In genomic region chr4:10336471-10336870, GRCh38 we compare ENCODE assay signal across 19 cellular contexts.
DNase-seq lines count a peak whose midpoint lies in the region; ATAC-seq, FAIRE-seq and TF ChIP-seq lines count a peak whose summit lies in the region.
"Had no signal": no experiment of that assay in that cellular context is flagged by ENCODE, and none has a peak within 500 bp of the region (broad histone marks: within the 10 kb centered on the region; RNA-seq: fewer than 3 reads in every experiment).

No MANE protein-coding gene starts in this region.

- H4K5ac ChIP-seq in H1 (ENCODE audit: insufficient read length, low read depth, low read length): no peak overlapping the region

- no peak overlapping the region for H3K23ac ChIP-seq in H1 (ENCODE audit: insufficient read length)

- no peak overlapping the region for H4K91ac ChIP-seq in H1 (replicated peaks; ENCODE audit: insufficient read length, low read length)

- no peak overlapping the region for H4K8ac ChIP-seq in H1 (ENCODE audit: extremely low read depth, insufficient read depth, low read length)

- H2BK20ac ChIP-seq in H1 (ENCODE audit: low read length): no peak overlapping the region

- H3K4me2 ChIP-seq in H1 (ENCODE audit: insufficient read depth in 1 of 2, low read depth in 2 of 2, low read length in 2 of 2): no peak overlapping the region
- H3K4me2 ChIP-seq: KMS-11 had no signal

- no peaks in the 10 kb centered on the region for H3K79me1 ChIP-seq in H1 (ENCODE audit: low read depth, low read length)

- H3K27me3 ChIP-seq in H1 (replicated peaks in 1 of 4; ENCODE audit: control insufficient read depth in 3 of 4, extremely low read depth in 1 of 4, insufficient read depth in 3 of 4, low read length in 3 of 4) (no peaks in the 10 kb centered on the region), upper lobe of left lung (no peaks in the 10 kb centered on the region)
- H3K27me3 ChIP-seq: right lobe of liver had no signal

- no peak overlapping the region for H3K4me3 ChIP-seq in H1 (ENCODE audit: extremely low read depth in 1 of 4, insufficient read depth in 2 of 4, low read depth in 3 of 4, low read length in 4 of 4)
- H3K4me3 ChIP-seq in upper lobe of left lung: no peak overlapping the region
- H3K4me3 ChIP-seq: esophagus squamous epithelium, right lobe of liver had no signal

- no peak for TF ChIP-seq RAD21 in H1 (IDR thresholded peaks at IDR 0.05 in 1 of 2, conservative IDR thresholded peaks at IDR 0.05 in 1 of 2; ENCODE audit: low read depth in 2 of 2, low read length in 2 of 2)

- no peaks in the 10 kb centered on the region for H3K36me3 ChIP-seq in H1 (ENCODE audit: control insufficient read depth in 2 of 4, insufficient read depth in 4 of 4, low read length in 3 of 4)
- H3K36me3 ChIP-seq in upper lobe of left lung: no peaks in the 10 kb centered on the region
- H3K36me3 ChIP-seq: esophagus squamous epithelium, right lobe of liver had no signal

- TF ChIP-seq POLR2A in H1 (IDR thresholded peaks at IDR 0.05; ENCODE audit: control extremely low read depth in 1 of 2, low read depth in 2 of 2, low read length in 2 of 2) (no peak), upper lobe of left lung (IDR thresholded peaks at IDR 0.05) (no peak)

- H3K9ac ChIP-seq in H1 (replicated peaks in 1 of 4; ENCODE audit: extremely low read depth in 1 of 4, low read depth in 3 of 4, low read length in 3 of 4): no peak overlapping the region
- H3K9ac ChIP-seq: KMS-11 had no signal

- no peak overlapping the region for H2BK120ac ChIP-seq in H1 (replicated peaks; ENCODE audit: low read depth, low read length)

- no peak overlapping the region for H3K4ac ChIP-seq in H1 (replicated peaks; ENCODE audit: insufficient read length, low read depth, low read length)

- no peak overlapping the region for H3K56ac ChIP-seq in H1 (replicated peaks; ENCODE audit: insufficient read length, low read depth, low read length)

- no peak overlapping the region for H3K14ac ChIP-seq in H1 (ENCODE audit: insufficient read length)

- H3K9me3 ChIP-seq in H1 (ENCODE audit: insufficient read depth in 2 of 2, low read depth in 1 of 2, low read length in 1 of 2) (no peaks in the 10 kb centered on the region), upper lobe of left lung (no peaks in the 10 kb centered on the region)
- H3K9me3 ChIP-seq: esophagus squamous epithelium, right lobe of liver had no signal

- no peak overlapping the region for H2AK5ac ChIP-seq in H1 (ENCODE audit: low read depth, low read length)

- no peak overlapping the region for H3K27ac ChIP-seq in H1 (ENCODE audit: low read depth, low read length)
- no peak overlapping the region for H3K27ac ChIP-seq in upper lobe of left lung
- H3K27ac ChIP-seq: esophagus squamous epithelium, KMS-11, right lobe of liver had no signal

- H3K18ac ChIP-seq in H1 (ENCODE audit: extremely low read depth, low read length): no peak overlapping the region

- H2AFZ ChIP-seq in H1 (ENCODE audit: low read length): no peak overlapping the region

- TF ChIP-seq EP300 in H1 (IDR thresholded peaks at IDR 0.05; ENCODE audit: borderline replicate concordance in 1 of 2, low read depth in 2 of 2, low read length in 2 of 2) (no peak), upper lobe of left lung (IDR thresholded peaks at IDR 0.05) (no peak)

- H3K4me1 ChIP-seq in H1 (replicated peaks in 1 of 4; ENCODE audit: control insufficient read depth in 3 of 4, insufficient read depth in 4 of 4, low read length in 3 of 4) (peaks cover 0 to 2% (median 0%) of the 10 kb centered on the region in 4 experiments; a peak in 1 of 7 replicates), upper lobe of left lung (no peaks in the 10 kb centered on the region)
- H3K4me1 ChIP-seq: esophagus squamous epithelium, right lobe of liver had no signal

- WGBS in H1 (ENCODE audit: extremely low coverage in 1 of 2, insufficient coverage in 1 of 2, insufficient read length in 1 of 2, insufficient replicate concordance in 2 of 2, low coverage in 1 of 2, low lambda C conversion rate in 2 of 2, missing lambda C conversion rate in 1 of 2), 2 experiments: 90% methylated on average over 4 of the region's 4 CpGs; no CpG with 5 or more reads in 1 of the 2 experiments
- WGBS in upper lobe of left lung, 2 donors: 83 to 86% methylated on average over 4 of the region's 4 CpGs

- no peak for FAIRE-seq in H1 (lab: Jason Lieb, UNC)
- FAIRE-seq: GM12891 had no signal

- no peak for ATAC-seq in GM18517 (IDR thresholded peaks at IDR 0.05; ENCODE audit: unreplicated experiment)
- ATAC-seq in upper lobe of left lung (ENCODE audit: low FRiP score in 2 of 2): no peak
- ATAC-seq: right lobe of liver had no signal

- POLR2A ChIA-PET in H1 (lab: Charles Lee; ENCODE audit: partially characterized antibody): no interaction called here

- TF ChIP-seq CTCF in H1 (IDR thresholded peaks at IDR 0.05; ENCODE audit: control extremely low read depth in 1 of 3, insufficient read depth in 1 of 3, low read depth in 1 of 3, low read length in 3 of 3) (no peak), upper lobe of left lung (IDR thresholded peaks at IDR 0.05) (no peak)

- H3K23me2 ChIP-seq in H1 (ENCODE audit: low read depth, low read length): no peaks in the 10 kb centered on the region

- no peak overlapping the region for H2BK12ac ChIP-seq in H1 (ENCODE audit: low read depth, low read length)

- DNase-seq in COLO829 (ENCODE audit: low spot score) (peak; percentile 46), LHCN-M2 (ENCODE audit: low read depth) (peak; percentile 53), H1 (ENCODE audit: low read depth in 1 of 2, low spot score in 2 of 2) (no peak), kidney tubule cell (ENCODE audit: low spot score) (peak; percentile 33), NCI-H1930 (lab: John Stamatoyannopoulos, UW) (no peak), upper lobe of left lung (no peak), AML-193 (lab: John Stamatoyannopoulos, UW) (no peak)
- DNase-seq: activated naive CD4-positive, alpha-beta T cell treated with anti-CD3 and anti-CD28 coated beads, Interleukin-2, amount 50 U/mL, for 16 hours; CD4-positive, alpha-beta T cell; DMS153; esophagus squamous epithelium; NCI-H2029; NCI-H446 treated with DMSO at 0.1 percent for 48 hours; OCI-M1; right lobe of liver; T-helper 1 cell had no signal

- no peaks in the 10 kb centered on the region for H3K79me2 ChIP-seq in H1 (ENCODE audit: control insufficient read depth in 1 of 2, insufficient read depth in 2 of 2, low read length in 2 of 2)

- CTCF ChIA-PET in H1 (lab: Charles Lee; ENCODE audit: partially characterized antibody): interaction anchor here (1.1 to 1.8 kb wide), 3 partner anchors 7 to 178 kb away, joined by 3 to 4 read pairs (median 3); no protein-coding TSS in a partner anchor

- H2BK5ac ChIP-seq in H1 (ENCODE audit: low read depth, low read length): no peak overlapping the region

- 0 out of 2 replicates have a peak overlapping the region, but pooled peaks have one; percentile 18 for H2BK15ac ChIP-seq in H1 (ENCODE audit: low read length)

- no peaks in the 10 kb centered on the region for H4K20me1 ChIP-seq in H1 (replicated peaks in 1 of 2; ENCODE audit: control insufficient read depth in 1 of 2, insufficient read depth in 2 of 2, low read length in 2 of 2)

TF ChIP-seq in H1, 55 proteins besides CTCF, POLR2A, EP300 and RAD21:
- TF ChIP-seq CREB1 (IDR thresholded peaks at IDR 0.05): no peak
- no peak for TF ChIP-seq SUZ12 (IDR thresholded peaks at IDR 0.05; ENCODE audit: low read length)
- no peak for TF ChIP-seq JUND (IDR thresholded peaks at IDR 0.05; ENCODE audit: low read length)
- no peak for TF ChIP-seq ASH2L (IDR thresholded peaks at IDR 0.05; ENCODE audit: low read length)
- no peak for TF ChIP-seq RBBP5 (IDR thresholded peaks at IDR 0.05; ENCODE audit: borderline replicate concordance, low read depth, low read length)
- TF ChIP-seq CBX5 (IDR thresholded peaks at IDR 0.05; ENCODE audit: low read depth, low read length): no peak
- TF ChIP-seq MAX (IDR thresholded peaks at IDR 0.05): no peak
- no peak for TF ChIP-seq CHD1 (IDR thresholded peaks at IDR 0.05; ENCODE audit: low read depth, low read length)
- no peak for TF ChIP-seq TAF7 (optimal IDR thresholded peaks at IDR 0.05; ENCODE audit: borderline replicate concordance, low read depth, low read length)
- TF ChIP-seq POU5F1 (IDR thresholded peaks at IDR 0.05; ENCODE audit: low read depth, low read length): no peak
- no peak for TF ChIP-seq SIX5 (IDR thresholded peaks at IDR 0.05; ENCODE audit: low read depth, low read length)
- no peak for TF ChIP-seq CBX8 (IDR thresholded peaks at IDR 0.05; ENCODE audit: borderline replicate concordance, low read depth, low read length)
- no peak for TF ChIP-seq SIN3A (conservative IDR thresholded peaks at IDR 0.05 in 1 of 2, IDR thresholded peaks at IDR 0.05 in 1 of 2; ENCODE audit: low read depth in 1 of 2, low read length in 2 of 2)

Comparison
In these comparisons a context has a peak if more than half of its experiments do, and no peak if none do; other contexts are left out.
1. DNase-seq: peak in COLO829 (single experiment), LHCN-M2 (single experiment) and kidney tubule cell (single experiment); none in H1 (0 of 2), NCI-H1930 (0 of 2), upper lobe of left lung (0 of 2) and AML-193 (0 of 2).